Comparison of ENCODE assay signal across 8 cellular contexts in the genomic region with DNA sequence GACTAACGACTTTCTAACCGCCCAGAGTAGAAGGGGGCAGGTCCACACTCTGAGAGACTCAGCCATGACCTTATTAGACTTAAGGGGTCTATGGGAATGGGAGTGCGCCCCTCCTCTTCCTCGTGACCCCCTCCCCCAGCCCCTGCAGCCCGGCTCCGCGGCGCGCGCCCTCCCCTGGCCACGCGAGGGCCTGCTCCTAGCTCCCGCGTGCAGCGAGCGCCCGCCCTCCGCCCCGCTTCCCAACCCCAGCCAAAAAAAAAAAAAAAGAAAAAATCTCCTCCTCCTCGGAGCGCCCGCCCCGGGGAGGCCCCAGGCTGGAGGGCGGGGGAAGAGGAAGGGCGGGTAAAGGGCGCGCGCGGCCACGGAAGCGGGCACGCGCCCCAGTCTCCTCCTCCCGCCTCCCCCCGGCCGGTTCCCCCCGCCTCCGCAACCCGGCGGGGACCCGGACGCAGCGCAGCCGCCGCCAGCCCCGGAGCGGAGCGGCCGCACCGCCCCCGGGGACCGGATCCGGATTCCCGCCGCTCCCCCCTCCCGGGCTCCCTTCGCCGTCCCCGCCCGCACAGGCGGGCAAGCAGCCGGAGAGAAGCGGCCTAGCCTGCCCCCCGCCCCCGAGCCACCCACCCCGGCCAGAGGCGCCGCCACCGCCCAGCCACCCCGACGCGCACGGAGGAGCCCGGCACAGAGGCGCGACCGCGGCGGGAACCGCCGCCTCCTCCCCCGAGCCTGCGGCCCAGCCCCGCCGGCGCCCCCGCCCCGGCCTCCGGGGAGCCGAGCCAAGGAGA. TPM values are rescaled to one million over a fixed set of nuclear protein-coding genes. Genes with fewer than 3 reads are reported as not detected.
DNase-seq lines count a peak whose midpoint lies in the region; ATAC-seq and TF ChIP-seq lines count a peak whose summit lies in the region.

No MANE protein-coding gene starts in this region.

- peak overlapping the region; percentile 98 for H3K9ac ChIP-seq in HUES64 (ENCODE audit: low read depth, low read length)
- H3K9ac ChIP-seq in NT2/D1 (ENCODE audit: insufficient read length, low read depth): peak overlapping the region; percentile 96

- H3K9me3 Mint-ChIP-seq in CD4-positive, CD25-positive, alpha-beta regulatory T cell: no peaks in the 10 kb centered on the region

- under 1% methylated on average over 70 of the region's 90 CpGs for WGBS in HUES64

- no peaks in the 10 kb centered on the region for H3K9me3 ChIP-seq in CD4-positive, CD25-positive, alpha-beta regulatory T cell (ENCODE audit: control insufficient read depth in 2 of 2, low read length in 2 of 2)
- no peaks in the 10 kb centered on the region for H3K9me3 ChIP-seq in HUES64 (ENCODE audit: insufficient read depth, low read depth, low read length)
- peaks cover 7% of the 10 kb centered on the region; the same call in 1 of the 2 replicates for H3K9me3 ChIP-seq in NT2/D1 (ENCODE audit: insufficient read depth, low read length)
- no peaks in the 10 kb centered on the region for H3K9me3 ChIP-seq in mononuclear cell (ENCODE audit: low read depth, low read length)

- H3K27ac Mint-ChIP-seq in CD4-positive, CD25-positive, alpha-beta regulatory T cell: peak overlapping the region; percentile 52 to 90 (median 88)

- H3K27me3 Mint-ChIP-seq in CD4-positive, CD25-positive, alpha-beta regulatory T cell: peaks cover 5% of the 10 kb centered on the region

- TF ChIP-seq CTCF in epithelial cell of esophagus (IDR thresholded peaks at IDR 0.05; ENCODE audit: insufficient read depth, low read depth, low read length, missing control alignments): peak; percentile 34

- H3K4me1 ChIP-seq in CD4-positive, CD25-positive, alpha-beta regulatory T cell (ENCODE audit: control insufficient read depth, insufficient read depth, low read length, poor library complexity, severe bottlenecking): peaks cover 51% of the 10 kb centered on the region
- H3K4me1 ChIP-seq in HUES64 (ENCODE audit: insufficient read depth, low read length) (peaks cover 12% of the 10 kb centered on the region), NT2/D1 (ENCODE audit: insufficient read depth, insufficient read length) (peaks cover 6% of the 10 kb centered on the region), mononuclear cell (ENCODE audit: insufficient read depth, low read length) (peaks cover 59% of the 10 kb centered on the region)

- peak; percentile 54 to 59 for ATAC-seq in CD4-positive, CD25-positive, alpha-beta regulatory T cell (ENCODE audit: low read depth in 2 of 2)
- ATAC-seq in GM19467 (IDR thresholded peaks at IDR 0.05; ENCODE audit: unreplicated experiment): peak; percentile 29

- peaks cover 6 to 61% (median 33%) of the 10 kb centered on the region in 4 donors for H3K4me1 Mint-ChIP-seq in CD4-positive, CD25-positive, alpha-beta regulatory T cell

- peaks cover 30% of the 10 kb centered on the region for H3K36me3 ChIP-seq in CD4-positive, CD25-positive, alpha-beta regulatory T cell (ENCODE audit: control insufficient read depth, insufficient read depth, low read length)
- H3K36me3 ChIP-seq in HUES64 (ENCODE audit: insufficient read depth, low read length): peaks cover 38% of the 10 kb centered on the region
- H3K36me3 ChIP-seq in NT2/D1 (ENCODE audit: insufficient read depth, insufficient read length, low read length): peaks cover 47% of the 10 kb centered on the region

- peak overlapping the region; percentile 84 for H3K27ac ChIP-seq in CD4-positive, CD25-positive, alpha-beta regulatory T cell (ENCODE audit: insufficient read depth, low read length, poor library complexity, severe bottlenecking)
- peak overlapping the region; percentile 97 for H3K27ac ChIP-seq in HUES64 (ENCODE audit: low read depth, low read length)

- peak overlapping the region; percentile 81 to 89 (median 86) for H3K4me3 Mint-ChIP-seq in CD4-positive, CD25-positive, alpha-beta regulatory T cell

- peaks cover 27% of the 10 kb centered on the region for H3K36me3 Mint-ChIP-seq in CD4-positive, CD25-positive, alpha-beta regulatory T cell

- no peaks in the 10 kb centered on the region for H3K27me3 ChIP-seq in CD4-positive, CD25-positive, alpha-beta regulatory T cell (ENCODE audit: control insufficient read depth, insufficient read depth, low read length)
- H3K27me3 ChIP-seq in HUES64 (ENCODE audit: insufficient read depth, low read length): no peaks in the 10 kb centered on the region; the same call in 1 of the 2 replicates
- no peaks in the 10 kb centered on the region for H3K27me3 ChIP-seq in NT2/D1 (ENCODE audit: insufficient read depth, insufficient read length)
- no peaks in the 10 kb centered on the region for H3K27me3 ChIP-seq in mononuclear cell (ENCODE audit: insufficient read depth, low read length)

- DNase-seq in CD4-positive, CD25-positive, alpha-beta regulatory T cell: peak; percentile 82 to 94 (median 90)
- DNase-seq in NT2/D1 (ENCODE audit: low read depth, low spot score): no peak
- peak; percentile 83 for DNase-seq in activated T-cell treated with anti-CD3 and anti-CD28 coated beads for 1 hour (ENCODE audit: low read depth)
- peak; percentile 91 for DNase-seq in epithelial cell of esophagus (ENCODE audit: low read depth)
- DNase-seq in stimulated activated CD8-positive, alpha-beta memory T cell treated with anti-CD3 and anti-CD28 coated beads, Interleukin-2, amount 100 ng/mL, for 48 hours (ENCODE audit: low read depth in 2 of 2): peak; percentile 78 to 90

- peak overlapping the region; percentile 70 for H3K4me3 ChIP-seq in CD4-positive, CD25-positive, alpha-beta regulatory T cell (ENCODE audit: low read depth, low read length)
- H3K4me3 ChIP-seq in HUES64 (ENCODE audit: low read length): peak overlapping the region; percentile 82
- peak overlapping the region; percentile 83 for H3K4me3 ChIP-seq in NT2/D1 (ENCODE audit: insufficient read length, low read depth)
- H3K4me3 ChIP-seq in epithelial cell of esophagus (ENCODE audit: low read length): peak overlapping the region; percentile 63
- H3K4me3 ChIP-seq in mononuclear cell (ENCODE audit: low read length): peak overlapping the region; percentile 71

RNA-seq across cellular contexts. Expression of a gene that starts 0.9 kb away (rescaled TPM):
- 104 TPM for total RNA-seq in CD4-positive, CD25-positive, alpha-beta regulatory T cell
- polyA plus RNA-seq in CD4-positive, CD25-positive, alpha-beta regulatory T cell: 10 to 100 TPM; 22.3 to 28.5 (median 26.5) TPM
- 78.3 TPM for polyA plus RNA-seq in HUES64 (2013, experiment 1 of 2)
- polyA plus RNA-seq in HUES64 (2013, experiment 2 of 2): 65.2 TPM
- 56.4 TPM for total RNA-seq in mononuclear cell

RNA-seq across cellular contexts. Expression of a gene that starts 18.9 kb away (rescaled TPM):
- 103 TPM for total RNA-seq in CD4-positive, CD25-positive, alpha-beta regulatory T cell
- 10 to 100 TPM; 10.3 to 16.1 (median 12.6) TPM for polyA plus RNA-seq in CD4-positive, CD25-positive, alpha-beta regulatory T cell
- polyA plus RNA-seq in HUES64 (2013, experiment 1 of 2): 63.7 TPM
- 69.1 TPM for polyA plus RNA-seq in HUES64 (2013, experiment 2 of 2)
- 44.7 TPM for total RNA-seq in mononuclear cell

RNA-seq across cellular contexts. Expression of a gene that starts 31.8 kb away (rescaled TPM):
- total RNA-seq in CD4-positive, CD25-positive, alpha-beta regulatory T cell: 67.7 TPM
- polyA plus RNA-seq in CD4-positive, CD25-positive, alpha-beta regulatory T cell: 10 to 100 TPM; 31.7 to 43.7 (median 34.5) TPM
- 17.6 TPM for polyA plus RNA-seq in HUES64 (2013, experiment 1 of 2)
- 16.2 TPM for polyA plus RNA-seq in HUES64 (2013, experiment 2 of 2)
- 20.4 TPM for total RNA-seq in mononuclear cell

RNA-seq across cellular contexts. Expression of a gene that starts 48.0 kb away (rescaled TPM):
- total RNA-seq in CD4-positive, CD25-positive, alpha-beta regulatory T cell: not detected
- under 1 TPM in 2 of 4 donors, not detected in 2; 0.09 to 0.16 TPM for polyA plus RNA-seq in CD4-positive, CD25-positive, alpha-beta regulatory T cell
- not detected for polyA plus RNA-seq in HUES64 (2013, experiment 1 of 2)
- polyA plus RNA-seq in HUES64 (2013, experiment 2 of 2): not detected
- not detected for total RNA-seq in mononuclear cell

RNA-seq across cellular contexts. Expression of a gene that starts 49.4 kb away (rescaled TPM):
- not detected for total RNA-seq in CD4-positive, CD25-positive, alpha-beta regulatory T cell
- polyA plus RNA-seq in CD4-positive, CD25-positive, alpha-beta regulatory T cell: not detected
- polyA plus RNA-seq in HUES64 (2013, experiment 1 of 2): not detected
- not detected for polyA plus RNA-seq in HUES64 (2013, experiment 2 of 2)
- total RNA-seq in mononuclear cell: 0.42 TPM
